Comparison of ENCODE assay signal across 8 cellular contexts in the genomic region with DNA sequence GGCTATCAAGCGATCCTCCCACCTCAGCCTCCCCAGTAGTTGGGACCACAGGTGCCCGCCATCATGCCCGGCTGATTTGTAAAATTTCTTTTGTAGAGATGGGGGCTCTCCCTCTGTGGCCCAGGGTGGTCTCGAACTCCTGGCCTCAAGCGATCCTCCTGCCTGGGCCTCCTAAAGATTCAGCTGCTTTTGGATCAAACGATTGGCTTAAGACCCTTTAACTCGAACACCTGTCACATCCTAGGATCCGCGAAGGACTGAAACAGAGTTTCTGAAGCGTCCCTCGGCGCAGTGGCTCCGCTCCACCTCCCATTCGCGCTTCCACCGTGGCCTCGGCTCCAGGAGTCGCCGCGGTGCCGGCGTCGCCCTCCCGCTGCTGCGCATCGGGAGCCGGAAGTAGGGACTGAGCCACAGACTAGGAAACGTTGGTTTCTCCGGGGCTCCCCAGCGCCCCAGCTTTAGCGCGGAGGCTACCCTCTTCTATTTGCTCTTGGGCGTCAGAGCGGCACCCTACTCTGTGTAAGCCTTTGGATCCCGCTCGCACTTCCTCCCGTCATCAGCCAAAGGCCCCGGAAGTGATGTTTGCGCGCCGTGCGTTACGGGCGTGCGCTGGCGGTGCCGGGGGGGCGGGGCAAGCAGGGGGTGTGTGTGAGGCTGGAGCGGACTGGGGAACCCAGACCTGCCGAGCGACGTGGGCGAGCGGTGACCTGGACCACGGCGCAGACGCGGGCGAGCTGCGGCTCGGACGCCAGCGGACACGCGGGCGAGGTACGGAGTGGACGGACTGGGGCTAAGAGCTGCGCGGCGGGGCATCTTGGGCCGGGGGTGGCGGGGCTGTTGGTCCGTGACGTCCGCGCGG. TPM values are rescaled to one million over a fixed set of nuclear protein-coding genes. Genes with fewer than 3 reads are reported as not detected.
DNase-seq lines count a peak whose midpoint lies in the region; ATAC-seq, FAIRE-seq and TF ChIP-seq lines count a peak whose summit lies in the region.

No MANE protein-coding gene starts in this region.

- TF ChIP-seq EP300 in HepG2 (IDR thresholded peaks at IDR 0.05; ENCODE audit: low read depth in 2 of 2, low read length in 2 of 2), result no peak
- no peak for TF ChIP-seq EP300 in HepG2 (CRISPR knock-in tag; IDR thresholded peaks at IDR 0.05; ENCODE audit: borderline replicate concordance)

- 0 out of 2 replicates have a peak, but pooled peaks have one; percentile 5 for TF ChIP-seq CTCF in HepG2 (CRISPR knock-in tag; IDR thresholded peaks at IDR 0.05)

- peaks cover 16 to 60% (median 26%) of the 10 kb centered on the region in 10 experiments for H3K4me1 ChIP-seq in BLaER1 treated with 17β-estradiol and CSF1 and Interleukin-3, amounts not matched to agents 10 nM and 100 nM
- H3K4me1 ChIP-seq in HepG2 (ENCODE audit: insufficient read depth, low read length), result peaks cover 44% of the 10 kb centered on the region

- H3K27me3 Mint-ChIP-seq in dendritic cell treated with granulocyte-macrophage colony-stimulating factor and Interleukin-4, amounts not matched to agents 40 ng/mL and 50 ng/mL, for 4 days, result no peaks in the 10 kb centered on the region

- peak; percentile 85 for DNase-seq in NCI-H526 treated with DMSO at 0.1 percent for 48 hours (lab: John Stamatoyannopoulos, UW)
- peak; percentile 94 for DNase-seq in activated CD4-positive, alpha-beta T cell treated with anti-CD3 and anti-CD28 coated beads, Interleukin-2, amount 50 U/mL, for 1 hour
- DNase-seq in HepG2 (ENCODE audit: low spot score), result peak; percentile 92
- peak; percentile 92 to 94 for DNase-seq in stimulated activated CD4-positive, alpha-beta T cell treated with anti-CD3 and anti-CD28 coated beads, Interleukin-2, amount 100 ng/mL, for 48 hours

- TSS peak; percentile 94 for BruUV-seq in HepG2 (replicated peaks; lab: Mats Ljungman, UMichigan)

- no peaks in the 10 kb centered on the region for H3K9me3 Mint-ChIP-seq in dendritic cell treated with granulocyte-macrophage colony-stimulating factor and Interleukin-4, amounts not matched to agents 40 ng/mL and 50 ng/mL, for 4 days

- H3K4me1 Mint-ChIP-seq in dendritic cell treated with granulocyte-macrophage colony-stimulating factor and Interleukin-4, amounts not matched to agents 40 ng/mL and 50 ng/mL, for 4 days (ENCODE audit: low read depth), result peaks cover 61% of the 10 kb centered on the region

- CTCF ChIA-PET in HepG2 (lab: Yijun Ruan, JAX; ENCODE audit: low intra/inter-chr PET ratio, low total read pairs), result interaction anchor here (0.6 kb wide), 1 partner anchor 358 kb away, joined by 3 read pairs; no protein-coding TSS in a partner anchor

- POLR2A ChIA-PET in HepG2 (lab: Yijun Ruan, JAX), result interaction anchor here (0.7 to 2.5 kb wide), 5 partner anchors 9 to 188 kb away, joined by 3 to 10 read pairs (median 7); partner anchors contain the start of gene KCTD7

- H3K9me3 ChIP-seq in BLaER1 treated with 17β-estradiol and CSF1 and Interleukin-3, amounts not matched to agents 10 nM and 100 nM (replicated peaks in 1 of 11), result peaks cover 0 to 1% (median 0%) of the 10 kb centered on the region in 11 experiments; a peak in 1 of 22 replicates
- H3K9me3 ChIP-seq in HepG2 (ENCODE audit: low read length), result no peaks in the 10 kb centered on the region

- ATAC-seq in GM19351 (IDR thresholded peaks at IDR 0.05; ENCODE audit: unreplicated experiment) (peak; percentile 89), HG03520 (IDR thresholded peaks at IDR 0.05; ENCODE audit: unreplicated experiment) (peak; percentile 90), HepG2 (peak; percentile 96)

- H3K4me2 ChIP-seq in BLaER1 treated with 17β-estradiol and CSF1 and Interleukin-3, amounts not matched to agents 10 nM and 100 nM, result peak overlapping the region; percentile 86 to 97 (median 91)
- peak overlapping the region; percentile 83 for H3K4me2 ChIP-seq in HepG2 (ENCODE audit: low read depth, low read length)

- no peak overlapping the region for H2AFZ ChIP-seq in HepG2 (ENCODE audit: low read length)

- H3K27ac Mint-ChIP-seq in dendritic cell treated with granulocyte-macrophage colony-stimulating factor and Interleukin-4, amounts not matched to agents 40 ng/mL and 50 ng/mL, for 4 days, result peak overlapping the region; percentile 97

- peak overlapping the region; percentile 77 to 95 (median 90) for H3K9ac ChIP-seq in BLaER1 treated with 17β-estradiol and CSF1 and Interleukin-3, amounts not matched to agents 10 nM and 100 nM
- H3K9ac ChIP-seq in HepG2 (ENCODE audit: insufficient read depth, low read depth, low read length), result peak overlapping the region; percentile 94

- H3K4me3 Mint-ChIP-seq in dendritic cell treated with granulocyte-macrophage colony-stimulating factor and Interleukin-4, amounts not matched to agents 40 ng/mL and 50 ng/mL, for 4 days, result peak overlapping the region; percentile 98

- peaks cover 47% of the 10 kb centered on the region for H3K79me2 ChIP-seq in HepG2 (ENCODE audit: insufficient read depth, low read length)

- no peak for TF ChIP-seq RAD21 in HepG2 (CRISPR knock-in tag; IDR thresholded peaks at IDR 0.05)

- 2% methylated on average over 36 of the region's 78 CpGs for WGBS in HepG2 (ENCODE audit: low lambda C conversion rate)

- no peaks in the 10 kb centered on the region; a peak in 2 of 22 replicates for H3K27me3 ChIP-seq in BLaER1 treated with 17β-estradiol and CSF1 and Interleukin-3, amounts not matched to agents 10 nM and 100 nM
- no peaks in the 10 kb centered on the region for H3K27me3 ChIP-seq in HepG2 (ENCODE audit: control insufficient read depth in 1 of 2, insufficient read depth in 2 of 2, low read length in 2 of 2)

- peaks cover 8 to 55% (median 33%) of the 10 kb centered on the region in 11 experiments; a peak in 17 of 22 replicates for H4K20me1 ChIP-seq in BLaER1 treated with 17β-estradiol and CSF1 and Interleukin-3, amounts not matched to agents 10 nM and 100 nM
- peaks cover 4% of the 10 kb centered on the region; the same call in 1 of the 2 replicates for H4K20me1 ChIP-seq in HepG2 (ENCODE audit: insufficient read depth, low read length)

- peaks cover 0 to 16% (median 6%) of the 10 kb centered on the region in 11 experiments; a peak in 8 of 22 replicates for H3K36me3 ChIP-seq in BLaER1 treated with 17β-estradiol and CSF1 and Interleukin-3, amounts not matched to agents 10 nM and 100 nM
- H3K36me3 ChIP-seq in HepG2 (replicated peaks in 1 of 2; ENCODE audit: control insufficient read depth in 1 of 2, insufficient read depth in 2 of 2, low read length in 2 of 2), result 0 out of 5 replicates have a peak, but pooled peaks cover 0 to 2% of the 10 kb centered on the region in 2 experiments

- FAIRE-seq in HepG2 (lab: Jason Lieb, UNC), result peak; percentile 60

- peak overlapping the region; percentile 72 to 96 (median 94) for H3K4me3 ChIP-seq in BLaER1 treated with 17β-estradiol and CSF1 and Interleukin-3, amounts not matched to agents 10 nM and 100 nM
- peak overlapping the region; percentile 81 to 100 (median 83) for H3K4me3 ChIP-seq in HepG2 (replicated peaks in 1 of 3; ENCODE audit: insufficient read depth in 1 of 3, low read depth in 2 of 3, low read length in 3 of 3)

- peak overlapping the region; percentile 80 to 96 (median 90) for H3K27ac ChIP-seq in BLaER1 treated with 17β-estradiol and CSF1 and Interleukin-3, amounts not matched to agents 10 nM and 100 nM
- peak overlapping the region; percentile 86 for H3K27ac ChIP-seq in HepG2 (ENCODE audit: extremely low read length, insufficient read depth, low read length)

- TF ChIP-seq POLR2A in HepG2 (IDR thresholded peaks at IDR 0.05; ENCODE audit: insufficient read depth in 1 of 2, low read depth in 2 of 2, low read length in 2 of 2), result peak; percentile 77 to 88

- peaks cover 36% of the 10 kb centered on the region for H3K36me3 Mint-ChIP-seq in dendritic cell treated with granulocyte-macrophage colony-stimulating factor and Interleukin-4, amounts not matched to agents 40 ng/mL and 50 ng/mL, for 4 days (ENCODE audit: low read depth)

- in situ Hi-C loops in HepG2 (cut with HindIII; ENCODE audit: extremely low pct_ligation_motif_present, low pct_unique_long_range_greater_than_20kb), result no loop called here

- intact Hi-C loops in dendritic cell treated with granulocyte-macrophage colony-stimulating factor and Interleukin-4, amounts not matched to agents 40 ng/mL and 50 ng/mL, for 4 days (cut with micrococcal nuclease), result loop anchor here (1.0 to 10.0 kb wide), 5 partner anchors 26 to 127 kb away; partner anchors contain the start of genes KCTD7 and RABGEF1
- intact Hi-C loops in HepG2 (cut with micrococcal nuclease; ENCODE audit: unreplicated experiment), result no loop called here

RNA-seq across cellular contexts. Expression of gene KCTD7, which starts 53.0 kb away (rescaled TPM):
- total RNA-seq in HepG2 (2016; rRNA removed; fragmentation: Illumina TruSeq; extraction: Trizol), result 7.3 and 7.7 TPM in 2 replicates
- total RNA-seq in HepG2 (2016; cell fraction: cytosol; rRNA removed; fragmentation: Illumina TruSeq; extraction: Trizol; ENCODE audit: low read depth), result 2.4 and 3.2 TPM in 2 replicates
- 7.3 and 7.8 TPM in 2 replicates for total RNA-seq in HepG2 (2016; cell fraction: insoluble cytoplasmic fraction; rRNA removed; fragmentation: Illumina TruSeq; extraction: Trizol)
- total RNA-seq in HepG2 (2016; cell fraction: membrane; rRNA removed; fragmentation: Illumina TruSeq; extraction: Trizol), result 6.7 and 7.6 TPM in 2 replicates
- total RNA-seq in HepG2 (2016; cell fraction: nucleus; rRNA removed; fragmentation: Illumina TruSeq; extraction: Trizol), result 6.7 and 8.8 TPM in 2 replicates
- polyA plus RNA-seq in HepG2 (2011; rRNA removed), result 13.5 and 17.3 TPM in 2 replicates
- polyA plus RNA-seq in HepG2 (2011; cell fraction: cytosol; rRNA removed), result 10.1 and 11.5 TPM in 2 replicates
- 42.5 and 49.3 TPM in 2 replicates for polyA plus RNA-seq in HepG2 (2011; cell fraction: nucleus; rRNA removed)
- 7.8 and 8.2 TPM in 2 replicates for polyA plus RNA-seq in HepG2 (2012)
- 3.2 and 3.4 TPM in 2 replicates for polyA plus RNA-seq in HepG2 (2016; cell fraction: cytosol; fragmentation: Illumina TruSeq; extraction: Trizol; ENCODE audit: low read depth)
- polyA plus RNA-seq in HepG2 (2016; cell fraction: insoluble cytoplasmic fraction; fragmentation: Illumina TruSeq; extraction: Trizol; ENCODE audit: low read depth), result 7.2 and 8.3 TPM in 2 replicates
- polyA plus RNA-seq in HepG2 (2016; cell fraction: membrane; fragmentation: Illumina TruSeq; extraction: Trizol; ENCODE audit: low read depth), result 5.2 and 5.4 TPM in 2 replicates
- polyA plus RNA-seq in HepG2 (2016; cell fraction: nucleus; fragmentation: Illumina TruSeq; extraction: Trizol; ENCODE audit: insufficient read depth, low read depth), result 13.1 and 16.6 TPM in 2 replicates
- polyA minus RNA-seq in HepG2 (2011; rRNA and poly(A)+ RNA removed; ENCODE audit: low replicate concordance), result 18.1 and 37.2 TPM in 2 replicates
- 6.1 and 7.2 TPM in 2 replicates for polyA minus RNA-seq in HepG2 (2011; cell fraction: cytosol; rRNA and poly(A)+ RNA removed)
- 15.7 and 20.1 TPM in 2 replicates for polyA minus RNA-seq in HepG2 (2011; cell fraction: nucleus; rRNA and poly(A)+ RNA removed)

RNA-seq across cellular contexts. Expression of gene RABGEF1, which starts 58.8 kb away (rescaled TPM):
- 22.7 and 27.5 TPM in 2 replicates for total RNA-seq in HepG2 (2016; rRNA removed; fragmentation: Illumina TruSeq; extraction: Trizol)
- 19.8 and 21.2 TPM in 2 replicates for total RNA-seq in HepG2 (2016; cell fraction: cytosol; rRNA removed; fragmentation: Illumina TruSeq; extraction: Trizol; ENCODE audit: low read depth)
- 21.5 and 25.3 TPM in 2 replicates for total RNA-seq in HepG2 (2016; cell fraction: insoluble cytoplasmic fraction; rRNA removed; fragmentation: Illumina TruSeq; extraction: Trizol)
- 14.1 and 14.9 TPM in 2 replicates for total RNA-seq in HepG2 (2016; cell fraction: membrane; rRNA removed; fragmentation: Illumina TruSeq; extraction: Trizol)
- total RNA-seq in HepG2 (2016; cell fraction: nucleus; rRNA removed; fragmentation: Illumina TruSeq; extraction: Trizol), result 16.2 and 18.3 TPM in 2 replicates
- polyA plus RNA-seq in HepG2 (2011; rRNA removed), result 30.3 and 35.3 TPM in 2 replicates
- polyA plus RNA-seq in HepG2 (2011; cell fraction: cytosol; rRNA removed), result 18.9 and 20.5 TPM in 2 replicates
- polyA plus RNA-seq in HepG2 (2011; cell fraction: nucleus; rRNA removed), result 24.9 and 25.4 TPM in 2 replicates
- polyA plus RNA-seq in HepG2 (2012), result 19.6 and 25.6 TPM in 2 replicates
- polyA plus RNA-seq in HepG2 (2016; cell fraction: cytosol; fragmentation: Illumina TruSeq; extraction: Trizol; ENCODE audit: low read depth), result 1.3 and 2.0 TPM in 2 replicates
- polyA plus RNA-seq in HepG2 (2016; cell fraction: insoluble cytoplasmic fraction; fragmentation: Illumina TruSeq; extraction: Trizol; ENCODE audit: low read depth), result 22.9 and 25.3 TPM in 2 replicates
- 3.9 and 4.5 TPM in 2 replicates for polyA plus RNA-seq in HepG2 (2016; cell fraction: membrane; fragmentation: Illumina TruSeq; extraction: Trizol; ENCODE audit: low read depth)
- polyA plus RNA-seq in HepG2 (2016; cell fraction: nucleus; fragmentation: Illumina TruSeq; extraction: Trizol; ENCODE audit: insufficient read depth, low read depth), result 26.8 and 27.2 TPM in 2 replicates
- polyA minus RNA-seq in HepG2 (2011; rRNA and poly(A)+ RNA removed; ENCODE audit: low replicate concordance), result 43.3 and 66.9 TPM in 2 replicates
- 15.5 and 21.7 TPM in 2 replicates for polyA minus RNA-seq in HepG2 (2011; cell fraction: cytosol; rRNA and poly(A)+ RNA removed)
- polyA minus RNA-seq in HepG2 (2011; cell fraction: nucleus; rRNA and poly(A)+ RNA removed), result 19.7 and 26.4 TPM in 2 replicates

Comparison
In these comparisons a context has a peak if more than half of its experiments do, and no peak if none do; other contexts are left out.
1. Peak in every context shown above with its lines: DNase-seq, ATAC-seq, H3K4me3 ChIP-seq and H3K27ac ChIP-seq.